1 cellular context compared by ENCODE assay signal in the genomic region with DNA sequence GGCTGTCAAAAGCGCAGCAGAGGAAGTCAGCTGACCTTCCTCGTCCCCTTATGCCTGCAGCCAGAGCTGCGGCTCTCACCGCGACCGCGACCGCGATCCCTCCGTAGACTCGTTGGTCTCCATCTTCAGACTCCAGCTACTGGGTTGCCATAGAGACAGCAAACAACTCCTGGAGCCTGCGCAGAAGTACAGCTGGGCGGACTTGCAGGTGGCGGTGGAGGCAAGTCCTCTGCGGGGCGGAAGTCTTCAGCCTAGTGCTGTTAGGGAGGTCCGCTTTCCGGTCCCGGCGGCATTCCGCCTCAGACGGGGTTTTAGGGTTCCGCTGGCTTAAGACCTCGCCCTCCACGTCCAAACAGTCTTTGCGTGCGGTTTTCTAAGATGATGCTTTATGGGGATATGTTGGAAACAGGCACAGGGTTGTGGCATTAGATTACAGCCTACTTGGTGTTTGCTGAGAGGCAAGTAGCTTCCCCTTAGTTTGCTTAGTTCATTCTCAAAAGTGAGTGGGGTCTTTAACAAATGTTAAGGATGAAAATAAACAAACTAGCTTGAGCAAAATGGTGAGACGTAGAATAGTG.
TF ChIP-seq lines count a peak whose summit lies in the region.

Gene SPAG8, minus strand, starts transcription at position 238 of the 578 bp plus-strand sequence. Its CDS starts 115 bp downstream, at position 123.

TF ChIP-seq in K562, 482 proteins besides CTCF, POLR2A, EP300 and RAD21 (continued from another document and continues in another):
- no peak for TF ChIP-seq MNT (conservative IDR thresholded peaks at IDR 0.05)
- TF ChIP-seq, protein P1, sequence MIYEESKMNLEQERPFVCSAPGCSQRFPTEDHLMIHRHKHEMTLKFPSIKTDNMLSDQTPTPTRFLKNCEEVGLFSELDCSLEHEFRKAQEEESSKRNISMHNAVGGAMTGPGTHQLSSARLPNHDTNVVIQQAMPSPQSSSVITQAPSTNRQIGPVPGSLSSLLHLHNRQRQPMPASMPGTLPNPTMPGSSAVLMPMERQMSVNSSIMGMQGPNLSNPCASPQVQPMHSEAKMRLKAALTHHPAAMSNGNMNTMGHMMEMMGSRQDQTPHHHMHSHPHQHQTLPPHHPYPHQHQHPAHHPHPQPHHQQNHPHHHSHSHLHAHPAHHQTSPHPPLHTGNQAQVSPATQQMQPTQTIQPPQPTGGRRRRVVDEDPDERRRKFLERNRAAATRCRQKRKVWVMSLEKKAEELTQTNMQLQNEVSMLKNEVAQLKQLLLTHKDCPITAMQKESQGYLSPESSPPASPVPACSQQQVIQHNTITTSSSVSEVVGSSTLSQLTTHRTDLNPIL (CRISPR knock-in tag; IDR thresholded peaks at IDR 0.05) = no peak
- no peak for TF ChIP-seq CHD4 (IDR thresholded peaks at IDR 0.05; ENCODE audit: insufficient read depth, insufficient replicate concordance, low read depth, low read length, poor library complexity, severe bottlenecking)
- TF ChIP-seq SFPQ (IDR thresholded peaks at IDR 0.05; ENCODE audit: low read depth, low read length) = no peak
- TF ChIP-seq, protein P2, sequence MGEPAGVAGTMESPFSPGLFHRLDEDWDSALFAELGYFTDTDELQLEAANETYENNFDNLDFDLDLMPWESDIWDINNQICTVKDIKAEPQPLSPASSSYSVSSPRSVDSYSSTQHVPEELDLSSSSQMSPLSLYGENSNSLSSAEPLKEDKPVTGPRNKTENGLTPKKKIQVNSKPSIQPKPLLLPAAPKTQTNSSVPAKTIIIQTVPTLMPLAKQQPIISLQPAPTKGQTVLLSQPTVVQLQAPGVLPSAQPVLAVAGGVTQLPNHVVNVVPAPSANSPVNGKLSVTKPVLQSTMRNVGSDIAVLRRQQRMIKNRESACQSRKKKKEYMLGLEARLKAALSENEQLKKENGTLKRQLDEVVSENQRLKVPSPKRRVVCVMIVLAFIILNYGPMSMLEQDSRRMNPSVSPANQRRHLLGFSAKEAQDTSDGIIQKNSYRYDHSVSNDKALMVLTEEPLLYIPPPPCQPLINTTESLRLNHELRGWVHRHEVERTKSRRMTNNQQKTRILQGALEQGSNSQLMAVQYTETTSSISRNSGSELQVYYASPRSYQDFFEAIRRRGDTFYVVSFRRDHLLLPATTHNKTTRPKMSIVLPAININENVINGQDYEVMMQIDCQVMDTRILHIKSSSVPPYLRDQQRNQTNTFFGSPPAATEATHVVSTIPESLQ (CRISPR knock-in tag; IDR thresholded peaks at IDR 0.05) = no peak
- no peak for TF ChIP-seq ZNF24 (IDR thresholded peaks at IDR 0.05)
- TF ChIP-seq HNRNPLL (IDR thresholded peaks at IDR 0.05; ENCODE audit: low read depth, low read length, poor library complexity, severe bottlenecking) = no peak
- no peak for TF ChIP-seq NR2C2 (CRISPR knock-in tag; IDR thresholded peaks at IDR 0.05)
- TF ChIP-seq NR2C2 (tag; IDR thresholded peaks at IDR 0.05) = peak; percentile 51; the same call in 1 of the 2 replicates
- TF ChIP-seq, protein P3, sequence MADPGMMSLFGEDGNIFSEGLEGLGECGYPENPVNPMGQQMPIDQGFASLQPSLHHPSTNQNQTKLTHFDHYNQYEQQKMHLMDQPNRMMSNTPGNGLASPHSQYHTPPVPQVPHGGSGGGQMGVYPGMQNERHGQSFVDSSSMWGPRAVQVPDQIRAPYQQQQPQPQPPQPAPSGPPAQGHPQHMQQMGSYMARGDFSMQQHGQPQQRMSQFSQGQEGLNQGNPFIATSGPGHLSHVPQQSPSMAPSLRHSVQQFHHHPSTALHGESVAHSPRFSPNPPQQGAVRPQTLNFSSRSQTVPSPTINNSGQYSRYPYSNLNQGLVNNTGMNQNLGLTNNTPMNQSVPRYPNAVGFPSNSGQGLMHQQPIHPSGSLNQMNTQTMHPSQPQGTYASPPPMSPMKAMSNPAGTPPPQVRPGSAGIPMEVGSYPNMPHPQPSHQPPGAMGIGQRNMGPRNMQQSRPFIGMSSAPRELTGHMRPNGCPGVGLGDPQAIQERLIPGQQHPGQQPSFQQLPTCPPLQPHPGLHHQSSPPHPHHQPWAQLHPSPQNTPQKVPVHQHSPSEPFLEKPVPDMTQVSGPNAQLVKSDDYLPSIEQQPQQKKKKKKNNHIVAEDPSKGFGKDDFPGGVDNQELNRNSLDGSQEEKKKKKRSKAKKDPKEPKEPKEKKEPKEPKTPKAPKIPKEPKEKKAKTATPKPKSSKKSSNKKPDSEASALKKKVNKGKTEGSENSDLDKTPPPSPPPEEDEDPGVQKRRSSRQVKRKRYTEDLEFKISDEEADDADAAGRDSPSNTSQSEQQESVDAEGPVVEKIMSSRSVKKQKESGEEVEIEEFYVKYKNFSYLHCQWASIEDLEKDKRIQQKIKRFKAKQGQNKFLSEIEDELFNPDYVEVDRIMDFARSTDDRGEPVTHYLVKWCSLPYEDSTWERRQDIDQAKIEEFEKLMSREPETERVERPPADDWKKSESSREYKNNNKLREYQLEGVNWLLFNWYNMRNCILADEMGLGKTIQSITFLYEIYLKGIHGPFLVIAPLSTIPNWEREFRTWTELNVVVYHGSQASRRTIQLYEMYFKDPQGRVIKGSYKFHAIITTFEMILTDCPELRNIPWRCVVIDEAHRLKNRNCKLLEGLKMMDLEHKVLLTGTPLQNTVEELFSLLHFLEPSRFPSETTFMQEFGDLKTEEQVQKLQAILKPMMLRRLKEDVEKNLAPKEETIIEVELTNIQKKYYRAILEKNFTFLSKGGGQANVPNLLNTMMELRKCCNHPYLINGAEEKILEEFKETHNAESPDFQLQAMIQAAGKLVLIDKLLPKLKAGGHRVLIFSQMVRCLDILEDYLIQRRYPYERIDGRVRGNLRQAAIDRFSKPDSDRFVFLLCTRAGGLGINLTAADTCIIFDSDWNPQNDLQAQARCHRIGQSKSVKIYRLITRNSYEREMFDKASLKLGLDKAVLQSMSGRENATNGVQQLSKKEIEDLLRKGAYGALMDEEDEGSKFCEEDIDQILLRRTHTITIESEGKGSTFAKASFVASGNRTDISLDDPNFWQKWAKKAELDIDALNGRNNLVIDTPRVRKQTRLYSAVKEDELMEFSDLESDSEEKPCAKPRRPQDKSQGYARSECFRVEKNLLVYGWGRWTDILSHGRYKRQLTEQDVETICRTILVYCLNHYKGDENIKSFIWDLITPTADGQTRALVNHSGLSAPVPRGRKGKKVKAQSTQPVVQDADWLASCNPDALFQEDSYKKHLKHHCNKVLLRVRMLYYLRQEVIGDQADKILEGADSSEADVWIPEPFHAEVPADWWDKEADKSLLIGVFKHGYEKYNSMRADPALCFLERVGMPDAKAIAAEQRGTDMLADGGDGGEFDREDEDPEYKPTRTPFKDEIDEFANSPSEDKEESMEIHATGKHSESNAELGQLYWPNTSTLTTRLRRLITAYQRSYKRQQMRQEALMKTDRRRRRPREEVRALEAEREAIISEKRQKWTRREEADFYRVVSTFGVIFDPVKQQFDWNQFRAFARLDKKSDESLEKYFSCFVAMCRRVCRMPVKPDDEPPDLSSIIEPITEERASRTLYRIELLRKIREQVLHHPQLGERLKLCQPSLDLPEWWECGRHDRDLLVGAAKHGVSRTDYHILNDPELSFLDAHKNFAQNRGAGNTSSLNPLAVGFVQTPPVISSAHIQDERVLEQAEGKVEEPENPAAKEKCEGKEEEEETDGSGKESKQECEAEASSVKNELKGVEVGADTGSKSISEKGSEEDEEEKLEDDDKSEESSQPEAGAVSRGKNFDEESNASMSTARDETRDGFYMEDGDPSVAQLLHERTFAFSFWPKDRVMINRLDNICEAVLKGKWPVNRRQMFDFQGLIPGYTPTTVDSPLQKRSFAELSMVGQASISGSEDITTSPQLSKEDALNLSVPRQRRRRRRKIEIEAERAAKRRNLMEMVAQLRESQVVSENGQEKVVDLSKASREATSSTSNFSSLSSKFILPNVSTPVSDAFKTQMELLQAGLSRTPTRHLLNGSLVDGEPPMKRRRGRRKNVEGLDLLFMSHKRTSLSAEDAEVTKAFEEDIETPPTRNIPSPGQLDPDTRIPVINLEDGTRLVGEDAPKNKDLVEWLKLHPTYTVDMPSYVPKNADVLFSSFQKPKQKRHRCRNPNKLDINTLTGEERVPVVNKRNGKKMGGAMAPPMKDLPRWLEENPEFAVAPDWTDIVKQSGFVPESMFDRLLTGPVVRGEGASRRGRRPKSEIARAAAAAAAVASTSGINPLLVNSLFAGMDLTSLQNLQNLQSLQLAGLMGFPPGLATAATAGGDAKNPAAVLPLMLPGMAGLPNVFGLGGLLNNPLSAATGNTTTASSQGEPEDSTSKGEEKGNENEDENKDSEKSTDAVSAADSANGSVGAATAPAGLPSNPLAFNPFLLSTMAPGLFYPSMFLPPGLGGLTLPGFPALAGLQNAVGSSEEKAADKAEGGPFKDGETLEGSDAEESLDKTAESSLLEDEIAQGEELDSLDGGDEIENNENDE (IDR thresholded peaks at IDR 0.05; ENCODE audit: low read depth, low read length) = no peak
- TF ChIP-seq MTF1 (CRISPR knock-in tag; IDR thresholded peaks at IDR 0.05; ENCODE audit: borderline replicate concordance) = no peak
- TF ChIP-seq, protein P4, sequence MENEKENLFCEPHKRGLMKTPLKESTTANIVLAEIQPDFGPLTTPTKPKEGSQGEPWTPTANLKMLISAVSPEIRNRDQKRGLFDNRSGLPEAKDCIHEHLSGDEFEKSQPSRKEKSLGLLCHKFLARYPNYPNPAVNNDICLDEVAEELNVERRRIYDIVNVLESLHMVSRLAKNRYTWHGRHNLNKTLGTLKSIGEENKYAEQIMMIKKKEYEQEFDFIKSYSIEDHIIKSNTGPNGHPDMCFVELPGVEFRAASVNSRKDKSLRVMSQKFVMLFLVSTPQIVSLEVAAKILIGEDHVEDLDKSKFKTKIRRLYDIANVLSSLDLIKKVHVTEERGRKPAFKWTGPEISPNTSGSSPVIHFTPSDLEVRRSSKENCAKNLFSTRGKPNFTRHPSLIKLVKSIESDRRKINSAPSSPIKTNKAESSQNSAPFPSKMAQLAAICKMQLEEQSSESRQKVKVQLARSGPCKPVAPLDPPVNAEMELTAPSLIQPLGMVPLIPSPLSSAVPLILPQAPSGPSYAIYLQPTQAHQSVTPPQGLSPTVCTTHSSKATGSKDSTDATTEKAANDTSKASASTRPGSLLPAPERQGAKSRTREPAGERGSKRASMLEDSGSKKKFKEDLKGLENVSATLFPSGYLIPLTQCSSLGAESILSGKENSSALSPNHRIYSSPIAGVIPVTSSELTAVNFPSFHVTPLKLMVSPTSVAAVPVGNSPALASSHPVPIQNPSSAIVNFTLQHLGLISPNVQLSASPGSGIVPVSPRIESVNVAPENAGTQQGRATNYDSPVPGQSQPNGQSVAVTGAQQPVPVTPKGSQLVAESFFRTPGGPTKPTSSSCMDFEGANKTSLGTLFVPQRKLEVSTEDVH (IDR thresholded peaks at IDR 0.05; ENCODE audit: low read depth, partially characterized antibody) = peak; percentile 84
- no peak for TF ChIP-seq ZNF76 (CRISPR knock-in tag; IDR thresholded peaks at IDR 0.05; ENCODE audit: borderline replicate concordance)
- TF ChIP-seq ELK3 (CRISPR knock-in tag; IDR thresholded peaks at IDR 0.05) = no peak
- TF ChIP-seq ZNF780A (CRISPR knock-in tag; IDR thresholded peaks at IDR 0.05) = no peak
- peak; percentile 82 for TF ChIP-seq ZEB2 (IDR thresholded peaks at IDR 0.05)
- TF ChIP-seq ZNF197 (CRISPR knock-in tag; IDR thresholded peaks at IDR 0.05; ENCODE audit: low read depth) = no peak
- no peak for TF ChIP-seq ZBTB12 (CRISPR knock-in tag; IDR thresholded peaks at IDR 0.05)
- no peak for TF ChIP-seq PML (IDR thresholded peaks at IDR 0.05; ENCODE audit: low read length)
- no peak for TF ChIP-seq ZNF449 (CRISPR knock-in tag; IDR thresholded peaks at IDR 0.05)
- no peak for TF ChIP-seq ZNF717 (CRISPR knock-in tag; IDR thresholded peaks at IDR 0.05)
- no peak for TF ChIP-seq ZNF232 (CRISPR knock-in tag; IDR thresholded peaks at IDR 0.05)
- TF ChIP-seq PHB (CRISPR knock-in tag; IDR thresholded peaks at IDR 0.05) = no peak
